17 cellular contexts compared by ENCODE assay signal in genomic region chr12:107704056-107704455, GRCh38. TPM values are rescaled to one million over a fixed set of nuclear protein-coding genes. Genes with fewer than 3 reads are reported as not detected.
DNase-seq lines count a peak whose midpoint lies in the region; ATAC-seq and TF ChIP-seq lines count a peak whose summit lies in the region.
"Had no signal": no experiment of that assay in that cellular context is flagged by ENCODE, and none has a peak within 500 bp of the region (broad histone marks: within the 10 kb centered on the region; RNA-seq: fewer than 3 reads in every experiment).

No MANE protein-coding gene starts in this region.

- no peaks in the 10 kb centered on the region for H3K27me3 Mint-ChIP-seq in stimulated activated memory B cell treated with anti-CD40 and anti-IgM and Interleukin-4, amounts not matched to agents 10 μg/mL and 1 μg/mL and 100 μg/mL, for 72 hours
- H3K27me3 Mint-ChIP-seq: CD4-positive, CD25-positive, alpha-beta regulatory T cell had no signal

- H3K27me3 ChIP-seq in H7 (ENCODE audit: control insufficient read depth, insufficient read depth, low read length) = no peaks in the 10 kb centered on the region
- no peaks in the 10 kb centered on the region for H3K27me3 ChIP-seq in body of pancreas
- H3K27me3 ChIP-seq: Peyer's patch had no signal

- no peak for TF ChIP-seq CTCF in fibroblast of villous mesenchyme (IDR thresholded peaks at IDR 0.05; ENCODE audit: insufficient read depth, low read depth, low read length)
- TF ChIP-seq CTCF in body of pancreas (IDR thresholded peaks at IDR 0.05) = no peak

- intact Hi-C loops in body of pancreas (cut with DNase I) = no loop called here

- peaks cover 6% of the 10 kb centered on the region for H3K9me3 Mint-ChIP-seq in stimulated activated memory B cell treated with anti-CD40 and anti-IgM and Interleukin-4, amounts not matched to agents 10 μg/mL and 1 μg/mL and 100 μg/mL, for 72 hours

- WGBS in body of pancreas, 2 donors = 82 to 84% methylated on average over 5 of the region's 5 CpGs

- H3K4me1 Mint-ChIP-seq in stimulated activated memory B cell treated with anti-CD40 and anti-IgM and Interleukin-4, amounts not matched to agents 10 μg/mL and 1 μg/mL and 100 μg/mL, for 72 hours = peaks cover 45% of the 10 kb centered on the region
- H3K4me1 Mint-ChIP-seq: H9 had no signal

- peak overlapping the region; percentile 77 for H3K27ac Mint-ChIP-seq in stimulated activated memory B cell treated with anti-CD40 and anti-IgM and Interleukin-4, amounts not matched to agents 10 μg/mL and 1 μg/mL and 100 μg/mL, for 72 hours
- H3K27ac Mint-ChIP-seq: CD4-positive, CD25-positive, alpha-beta regulatory T cell; H9 had no signal

- DNase-seq in HCEC 1CT (peak; percentile 74), amniotic epithelial cell (ENCODE audit: low read depth) (peak; percentile 56), fibroblast of villous mesenchyme (ENCODE audit: low read depth) (peak; percentile 5), H7 (no peak), body of pancreas (no peak)
- DNase-seq: CD4-positive, CD25-positive, alpha-beta regulatory T cell; H9; NCI-H1694; NCI-H2081; NCI-H2171; NCI-H524 treated with DMSO at 0.1 percent for 48 hours; NCI-H82; Peyer's patch had no signal

- H3K36me3 ChIP-seq in H7 (replicated peaks; ENCODE audit: control insufficient read depth, insufficient read depth, low read length) (peaks cover 26% of the 10 kb centered on the region), body of pancreas (replicated peaks in 1 of 2; ENCODE audit: insufficient read depth in 1 of 2, low read depth in 2 of 2) (peaks cover 6 to 37% of the 10 kb centered on the region in 2 donors)

- no peaks in the 10 kb centered on the region for H3K9me3 ChIP-seq in body of pancreas
- H3K9me3 ChIP-seq: A549, Peyer's patch had no signal

- H3K36me3 Mint-ChIP-seq in stimulated activated memory B cell treated with anti-CD40 and anti-IgM and Interleukin-4, amounts not matched to agents 10 μg/mL and 1 μg/mL and 100 μg/mL, for 72 hours = peaks cover 85% of the 10 kb centered on the region

- H3K4me3 ChIP-seq in fibroblast of villous mesenchyme (ENCODE audit: low read depth, low read length) (no peak overlapping the region), H7 (ENCODE audit: insufficient read depth, low read depth, low read length) (no peak overlapping the region), body of pancreas (no peak overlapping the region)
- H3K4me3 ChIP-seq: A549, Peyer's patch had no signal

- no peaks in the 10 kb centered on the region for H3K4me1 ChIP-seq in body of pancreas
- H3K4me1 ChIP-seq: A549, Peyer's patch had no signal

- TF ChIP-seq POLR2A in body of pancreas (IDR thresholded peaks at IDR 0.05) = no peak

- H3K27ac ChIP-seq in body of pancreas = no peak overlapping the region
- H3K27ac ChIP-seq: A549, Peyer's patch had no signal

- ATAC-seq in stimulated activated memory B cell treated with anti-CD40 and anti-IgM and Interleukin-4, amounts not matched to agents 10 μg/mL and 1 μg/mL and 100 μg/mL, for 72 hours = no peak
- ATAC-seq in HG03108 (IDR thresholded peaks at IDR 0.05; ENCODE audit: unreplicated experiment) = no peak
- no peak for ATAC-seq in body of pancreas
- ATAC-seq: A549, SK-N-SH treated with all-trans-retinoic acid at 6 μM for 48 hours had no signal

- H3K4me3 Mint-ChIP-seq in stimulated activated memory B cell treated with anti-CD40 and anti-IgM and Interleukin-4, amounts not matched to agents 10 μg/mL and 1 μg/mL and 100 μg/mL, for 72 hours = no peak overlapping the region
- H3K4me3 Mint-ChIP-seq: CD4-positive, CD25-positive, alpha-beta regulatory T cell; H9 had no signal

RNA-seq across cellular contexts. Expression of gene PWP1, which starts 18.5 kb away (rescaled TPM):
- total RNA-seq in fibroblast of villous mesenchyme (58.0 and 68.7 TPM in 2 replicates), body of pancreas (10 to 100 TPM; 48.8 to 97.9 TPM)
- total RNA-seq in H7 (2014; rRNA removed; shearing (Covaris generic)) = 62.1 and 65.9 TPM in 2 replicates

RNA-seq across cellular contexts. Expression of gene PRDM4, which starts 56.9 kb away (rescaled TPM):
- total RNA-seq in fibroblast of villous mesenchyme = 28.9 and 31.6 TPM in 2 replicates
- total RNA-seq in H7 (2014; rRNA removed; shearing (Covaris generic)) = 14.4 and 19.3 TPM in 2 replicates
- 10 to 100 TPM; 22.8 to 34.3 TPM for total RNA-seq in body of pancreas

Comparison
In these comparisons a context has a peak if more than half of its experiments do, and no peak if none do; other contexts are left out.
1. DNase-seq: peak in HCEC 1CT (single experiment), amniotic epithelial cell (single experiment) and fibroblast of villous mesenchyme (single experiment); none in H7 (single experiment) and body of pancreas (0 of 4).